In the genomic region with DNA sequence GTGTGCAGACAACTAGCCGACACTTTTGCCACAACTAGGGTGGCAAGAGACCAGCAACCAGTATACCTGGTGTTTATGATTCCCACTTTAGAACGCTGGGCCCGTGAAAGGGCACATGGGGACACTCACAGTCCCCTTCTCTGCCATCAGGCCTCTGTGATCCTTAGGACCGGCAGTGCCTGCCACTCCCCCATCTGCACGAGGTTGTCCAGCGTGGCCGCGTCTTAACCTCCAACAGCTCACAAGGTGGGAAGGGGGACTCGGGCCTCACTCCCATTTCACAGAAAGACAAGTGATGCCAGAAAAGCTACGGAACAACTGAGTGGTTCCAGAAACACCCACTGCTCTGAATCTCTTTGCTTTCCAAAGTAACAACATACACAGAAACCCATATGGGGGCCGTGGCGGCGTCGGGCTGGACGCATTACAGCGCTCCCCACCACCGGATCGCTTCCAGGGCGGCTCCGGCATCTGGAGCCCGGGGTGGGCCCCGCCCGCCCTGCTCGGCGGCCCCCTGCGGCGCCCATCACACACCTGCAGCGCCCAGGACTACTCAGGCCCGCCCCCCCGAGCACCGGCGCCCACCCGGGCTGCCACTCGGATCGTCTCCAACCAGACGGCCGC, we compare ENCODE assay signal across 8 cellular contexts. TPM values are rescaled to one million over a fixed set of nuclear protein-coding genes. Genes with fewer than 3 reads are reported as not detected.
A peak's percentile ranks its signal among the peaks of the same experiment; 100 is the strongest.
DNase-seq lines count a peak whose midpoint lies in the region; ATAC-seq and TF ChIP-seq lines count a peak whose summit lies in the region.

No MANE protein-coding gene starts in this region.

- no peak for TF ChIP-seq CTCF in GM12865 (IDR thresholded peaks at IDR 0.05; ENCODE audit: insufficient read depth, low read depth, low read length, missing control alignments)
- TF ChIP-seq CTCF in adrenal gland (IDR thresholded peaks at IDR 0.05), result no peak
- no peak for TF ChIP-seq CTCF in lower lobe of right lung (IDR thresholded peaks at IDR 0.05)

- H3K27ac ChIP-seq in adrenal gland, result peak overlapping the region in 3 of 5 donors; percentile 82 to 92 (median 88)
- H3K27ac ChIP-seq in lower lobe of right lung, result peak overlapping the region; percentile 90

- H3K4me3 ChIP-seq in GM12865 (ENCODE audit: low read depth, low read length) (peak overlapping the region; percentile 89), adrenal gland (peak overlapping the region; percentile 59 to 95 (median 80)), lower lobe of right lung (peak overlapping the region; percentile 75)

- H3K27me3 ChIP-seq in adrenal gland (no peaks in the 10 kb centered on the region), lower lobe of right lung (ENCODE audit: low read depth) (no peaks in the 10 kb centered on the region)

- ATAC-seq in HG03045 (IDR thresholded peaks at IDR 0.05; ENCODE audit: unreplicated experiment) (peak; percentile 26), lower lobe of right lung (peak in 1 of 2 donors; percentile 3), GM21619 (IDR thresholded peaks at IDR 0.05; ENCODE audit: unreplicated experiment) (no peak)

- H3K4me1 ChIP-seq in adrenal gland (replicated peaks in 1 of 2) (peaks cover 13 to 21% of the 10 kb centered on the region in 2 donors), lower lobe of right lung (peaks cover 33% of the 10 kb centered on the region)

- DNase-seq in GM12865 (ENCODE audit: low read depth), result no peak
- no peak for DNase-seq in adrenal gland
- DNase-seq in lower lobe of right lung, result no peak
- no peak for DNase-seq in GOT3 (lab: John Stamatoyannopoulos, UW)
- DNase-seq in HT-29 (ENCODE audit: low spot score), result no peak
- DNase-seq in effector CD8-positive, alpha-beta T cell (lab: John Stamatoyannopoulos, UW), result no peak

- no peak for TF ChIP-seq POLR2A in adrenal gland (IDR thresholded peaks at IDR 0.05)

- WGBS in adrenal gland, 4 donors, result 13 to 47% (median 13%) methylated on average over 7 to 37 of the region's 37 CpGs

- H3K36me3 ChIP-seq in adrenal gland (replicated peaks in 1 of 2) (peaks cover 0 to 21% of the 10 kb centered on the region in 2 donors), lower lobe of right lung (peaks cover 38% of the 10 kb centered on the region)

- intact Hi-C loops in adrenal gland (cut with DNase I), result no loop called here
- intact Hi-C loops in lower lobe of right lung (cut with DNase I), result no loop called here

- H3K9me3 ChIP-seq in adrenal gland (replicated peaks in 1 of 3) (no peaks in the 10 kb centered on the region), lower lobe of right lung (no peaks in the 10 kb centered on the region)

RNA-seq across cellular contexts. Expression of gene ZNF496, which starts 1.0 kb away (rescaled TPM):
- total RNA-seq in adrenal gland (10 to 100 TPM; 13.5 to 34.9 (median 25.1) TPM), lower lobe of right lung (16.9 TPM)
- polyA plus RNA-seq in adrenal gland, result 10 to 100 TPM in 1 of 3 donors, 1 to 10 TPM in 2; 4.3 to 15.4 (median 9.8) TPM
- 34.3 and 37.7 TPM in 2 replicates for total RNA-seq in HT-29 (2014; rRNA removed; shearing (Covaris generic))
